ENCODE assay signal across 21 cellular contexts in genomic region chr11:45423475-45424081, GRCh38.
"Had no signal": no experiment of that assay in that cellular context is flagged by ENCODE, and none has a peak within 500 bp of the region (broad histone marks: within the 10 kb centered on the region; RNA-seq: fewer than 3 reads in every experiment).

No MANE protein-coding gene starts in this region.

- FAIRE-seq: colon, endothelial cell of umbilical vein, pancreas had no signal

- H3K36me3 Mint-ChIP-seq: activated naive CD4-positive, alpha-beta T cell treated with anti-CD3 and anti-CD28 coated beads, Interleukin-2, amount 50 U/mL, for 72 hours; naive B cell had no signal

- H3K9me3 ChIP-seq: pancreas, transverse colon had no signal

- H3K4me1 Mint-ChIP-seq: naive B cell, T-helper 17 cell had no signal

- DNase-seq: activated CD4-positive, alpha-beta T cell treated with anti-CD3 and anti-CD28 coated beads, Interleukin-2, amount 50 U/mL, for 48 hours; activated CD4-positive, CD25-positive, alpha-beta regulatory T cell treated with anti-CD3 and anti-CD28 coated beads, Interleukin-2, amount 50 U/mL, for 72 hours; activated gamma-delta T cell treated with Interleukin-2 at 50 U/mL for 16 hours; effector CD4-positive, alpha-beta T cell; heart right ventricle; naive B cell; pancreas; stimulated activated CD4-positive, alpha-beta T cell treated with anti-CD3 and anti-CD28 coated beads, Interleukin-12 subunit alpha, Interleukin-12 subunit beta, amount 100 ng/mL, for 4 hours; stimulated activated CD4-positive, alpha-beta T cell treated with anti-CD3 and anti-CD28 coated beads, Interleukin-1b, Interleukin-23, amount 100 ng/mL, for 48 hours; stimulated activated CD8-positive, alpha-beta memory T cell treated with anti-CD3 and anti-CD28 coated beads, Interleukin-4, amount 100 ng/mL, for 48 hours; stimulated activated naive CD4-positive, alpha-beta T cell; T-helper 17 cell; transverse colon had no signal

- H3K9me3 Mint-ChIP-seq: activated naive CD4-positive, alpha-beta T cell treated with anti-CD3 and anti-CD28 coated beads, Interleukin-2, amount 50 U/mL, for 72 hours; activated T-helper 1 cell treated with anti-CD3 and anti-CD28 coated beads, Interleukin-12 subunit alpha, Interleukin-12 subunit beta, Interleukin-2, Interleukin-4 antibody, amounts not matched to agents 30 ng/mL and 10 ng/mL and 1 ng/mL, durations not matched to agents 14 hours and 24 hours and 36 hours had no signal

- H3K4me1 ChIP-seq: esophagus muscularis mucosa, gastroesophageal sphincter, heart right ventricle, pancreas, transverse colon had no signal

- ATAC-seq: activated naive CD4-positive, alpha-beta T cell treated with anti-CD3 and anti-CD28 coated beads, Interleukin-2, amount 50 U/mL, for 72 hours; gastroesophageal sphincter; pancreas; T-helper 17 cell had no signal

- H3K27ac Mint-ChIP-seq: activated naive CD4-positive, alpha-beta T cell treated with anti-CD3 and anti-CD28 coated beads, Interleukin-2, amount 50 U/mL, for 72 hours; activated T-helper 1 cell treated with anti-CD3 and anti-CD28 coated beads, Interleukin-12 subunit alpha, Interleukin-12 subunit beta, Interleukin-2, Interleukin-4 antibody, amounts not matched to agents 30 ng/mL and 10 ng/mL and 1 ng/mL, durations not matched to agents 14 hours and 24 hours and 36 hours; naive B cell; T-helper 17 cell had no signal

- H3K36me3 ChIP-seq: esophagus muscularis mucosa, gastroesophageal sphincter, heart right ventricle, pancreas, transverse colon had no signal

- H3K27me3 ChIP-seq: pancreas had no signal

- H3K4me3 Mint-ChIP-seq: activated T-helper 1 cell treated with anti-CD3 and anti-CD28 coated beads, Interleukin-12 subunit alpha, Interleukin-12 subunit beta, Interleukin-2, Interleukin-4 antibody, amounts not matched to agents 30 ng/mL and 10 ng/mL and 1 ng/mL, durations not matched to agents 14 hours and 24 hours and 36 hours; naive B cell; T-helper 17 cell had no signal

- H3K4me3 ChIP-seq: esophagus muscularis mucosa, gastroesophageal sphincter, heart right ventricle, lung, pancreas, transverse colon had no signal

- H3K27ac ChIP-seq: esophagus muscularis mucosa, gastroesophageal sphincter, heart right ventricle, pancreas, transverse colon, VCaP had no signal
